ENCODE assay signal across 20 cellular contexts in genomic region chr10:29199344-29199743, GRCh38.
DNase-seq lines count a peak whose midpoint lies in the region; ATAC-seq, FAIRE-seq and TF ChIP-seq lines count a peak whose summit lies in the region.
"Had no signal": no experiment of that assay in that cellular context is flagged by ENCODE, and none has a peak within 500 bp of the region (broad histone marks: within the 10 kb centered on the region; RNA-seq: fewer than 3 reads in every experiment).

No MANE protein-coding gene starts in this region.

- no peak for TF ChIP-seq EP300 in A549 (IDR thresholded peaks at IDR 0.05)

- POLR2A ChIA-PET in A549 (lab: Yijun Ruan, JAX), result no interaction called here

- H3K27me3 Mint-ChIP-seq in mesothelial cell of epicardium (ENCODE audit: low read depth), result no peaks in the 10 kb centered on the region
- peaks cover 2% of the 10 kb centered on the region for H3K27me3 Mint-ChIP-seq in activated T-helper 1 cell treated with anti-CD3 and anti-CD28 coated beads, Interleukin-12 subunit alpha, Interleukin-12 subunit beta, Interleukin-2, Interleukin-4 antibody, amounts not matched to agents 30 ng/mL and 10 ng/mL and 1 ng/mL, durations not matched to agents 14 hours and 24 hours and 36 hours (ENCODE audit: insufficient read depth)
- no peaks in the 10 kb centered on the region for H3K27me3 Mint-ChIP-seq in T-helper 2 cell treated with Interferon-gamma antibody and Interleukin-4, amounts not matched to agents 5 μg/mL and 100 μg/mL, for 36 hours (ENCODE audit: low read depth)

- DNase-seq in A549 (ENCODE audit: low read depth in 1 of 2, low spot score in 1 of 2), result no peak
- DNase-seq in HuH-7 (ENCODE audit: low spot score), result peak; percentile 42
- no peak for DNase-seq in fibroblast of lung (ENCODE audit: low read depth in 2 of 2)
- no peak for DNase-seq in mesothelial cell of epicardium (ENCODE audit: low spot score in 2 of 2, unreplicated experiment in 2 of 2)
- DNase-seq in NOMO-1 (lab: John Stamatoyannopoulos, UW; ENCODE audit: unreplicated experiment in 2 of 2), result no peak
- DNase-seq in activated T-helper 1 cell treated with anti-CD3 and anti-CD28 coated beads, Interleukin-12 subunit alpha, Interleukin-12 subunit beta, Interleukin-2, Interleukin-4 antibody, amounts not matched to agents 30 ng/mL and 10 ng/mL and 1 ng/mL, durations not matched to agents 14 hours and 24 hours and 36 hours (ENCODE audit: low spot score), result no peak
- no peak for DNase-seq in KBM-7
- DNase-seq in T-helper 2 cell treated with Interferon-gamma antibody and Interleukin-4, amounts not matched to agents 5 μg/mL and 100 μg/mL, for 36 hours (ENCODE audit: low spot score), result no peak
- DNase-seq: DND-41; Kasumi-1; MM.1S; NCI-H1092 treated with DMSO at 0.1 percent for 48 hours; NCI-H187; NCI-H69; NK-92 treated with Interleukin-12 subunit alpha and Interleukin-12 subunit beta, amount 100 ng/mL, for 24 hours; OCI-M1; SIG-M5 had no signal

- no peaks in the 10 kb centered on the region for H3K36me3 Mint-ChIP-seq in mesothelial cell of epicardium
- no peaks in the 10 kb centered on the region for H3K36me3 Mint-ChIP-seq in activated T-helper 1 cell treated with anti-CD3 and anti-CD28 coated beads, Interleukin-12 subunit alpha, Interleukin-12 subunit beta, Interleukin-2, Interleukin-4 antibody, amounts not matched to agents 30 ng/mL and 10 ng/mL and 1 ng/mL, durations not matched to agents 14 hours and 24 hours and 36 hours (ENCODE audit: low read depth)
- no peaks in the 10 kb centered on the region for H3K36me3 Mint-ChIP-seq in T-helper 2 cell treated with Interferon-gamma antibody and Interleukin-4, amounts not matched to agents 5 μg/mL and 100 μg/mL, for 36 hours (ENCODE audit: low read depth)

- H3K27ac Mint-ChIP-seq in mesothelial cell of epicardium, result peak overlapping the region; percentile 40
- H3K27ac Mint-ChIP-seq in activated T-helper 1 cell treated with anti-CD3 and anti-CD28 coated beads, Interleukin-12 subunit alpha, Interleukin-12 subunit beta, Interleukin-2, Interleukin-4 antibody, amounts not matched to agents 30 ng/mL and 10 ng/mL and 1 ng/mL, durations not matched to agents 14 hours and 24 hours and 36 hours, result no peak overlapping the region
- H3K27ac Mint-ChIP-seq in T-helper 2 cell treated with Interferon-gamma antibody and Interleukin-4, amounts not matched to agents 5 μg/mL and 100 μg/mL, for 36 hours, result no peak overlapping the region

- intact Hi-C loops in activated T-helper 1 cell treated with anti-CD3 and anti-CD28 coated beads, Interleukin-12 subunit alpha, Interleukin-12 subunit beta, Interleukin-2, Interleukin-4 antibody, amounts not matched to agents 30 ng/mL and 10 ng/mL and 1 ng/mL, durations not matched to agents 14 hours and 24 hours and 36 hours (cut with micrococcal nuclease), result no loop called here

- H3K4me3 Mint-ChIP-seq in mesothelial cell of epicardium, result no peak overlapping the region
- no peak overlapping the region for H3K4me3 Mint-ChIP-seq in activated T-helper 1 cell treated with anti-CD3 and anti-CD28 coated beads, Interleukin-12 subunit alpha, Interleukin-12 subunit beta, Interleukin-2, Interleukin-4 antibody, amounts not matched to agents 30 ng/mL and 10 ng/mL and 1 ng/mL, durations not matched to agents 14 hours and 24 hours and 36 hours
- H3K4me3 Mint-ChIP-seq in T-helper 2 cell treated with Interferon-gamma antibody and Interleukin-4, amounts not matched to agents 5 μg/mL and 100 μg/mL, for 36 hours, result no peak overlapping the region

- H3K4me2 ChIP-seq in A549 (peak overlapping the region; percentile 27; the same call in 1 of the 3 replicates), fibroblast of lung (ENCODE audit: extremely low read depth, insufficient read depth, low read length) (no peak overlapping the region)

- in situ Hi-C loops in KBM-7 (cut with MboI; ENCODE audit: low pct_unique_long_range_greater_than_20kb, low sequenced_read_pairs), result no loop called here

- no peak for TF ChIP-seq CTCF in A549 (IDR thresholded peaks at IDR 0.05)
- no peak for TF ChIP-seq CTCF in fibroblast of lung (conservative IDR thresholded peaks at IDR 0.05 in 1 of 2, IDR thresholded peaks at IDR 0.05 in 1 of 2; ENCODE audit: low read depth in 1 of 2, low read length in 2 of 2)
- TF ChIP-seq CTCF in mesothelial cell of epicardium (IDR thresholded peaks at IDR 0.05; ENCODE audit: unreplicated experiment), result no peak

- ATAC-seq in A549, result no peak

- H4K20me1 ChIP-seq in fibroblast of lung (ENCODE audit: control insufficient read depth, extremely low read depth, insufficient read depth, low read length), result no peaks in the 10 kb centered on the region

- H3K9ac ChIP-seq in fibroblast of lung (ENCODE audit: insufficient read depth, low read length), result no peak overlapping the region

- CTCF ChIA-PET in A549 (lab: Yijun Ruan, JAX), result no interaction called here

- no peaks in the 10 kb centered on the region for H3K79me2 ChIP-seq in fibroblast of lung (ENCODE audit: control insufficient read depth, insufficient read depth, low read length)

- H3K4me1 ChIP-seq in A549 (no peaks in the 10 kb centered on the region), fibroblast of lung (ENCODE audit: control insufficient read depth, extremely low read depth, insufficient read depth, low read length) (no peaks in the 10 kb centered on the region)

- H3K36me3 ChIP-seq in fibroblast of lung (ENCODE audit: control insufficient read depth, insufficient read depth, low read length), result no peaks in the 10 kb centered on the region

- H3K4me1 Mint-ChIP-seq in mesothelial cell of epicardium, result peaks cover 51% of the 10 kb centered on the region
- no peaks in the 10 kb centered on the region for H3K4me1 Mint-ChIP-seq in activated T-helper 1 cell treated with anti-CD3 and anti-CD28 coated beads, Interleukin-12 subunit alpha, Interleukin-12 subunit beta, Interleukin-2, Interleukin-4 antibody, amounts not matched to agents 30 ng/mL and 10 ng/mL and 1 ng/mL, durations not matched to agents 14 hours and 24 hours and 36 hours (ENCODE audit: low read depth)
- no peaks in the 10 kb centered on the region for H3K4me1 Mint-ChIP-seq in T-helper 2 cell treated with Interferon-gamma antibody and Interleukin-4, amounts not matched to agents 5 μg/mL and 100 μg/mL, for 36 hours (ENCODE audit: low read depth)

- no peak for TF ChIP-seq RAD21 in A549 (conservative IDR thresholded peaks at IDR 0.05 in 1 of 2, IDR thresholded peaks at IDR 0.05 in 1 of 2)

- peak overlapping the region; percentile 39 for H2AFZ ChIP-seq in fibroblast of lung (ENCODE audit: low read length)

- 69% methylated on average over 6 of the region's 7 CpGs for WGBS in A549 (ENCODE audit: missing lambda C conversion rate)

- no peaks in the 10 kb centered on the region for H3K9me3 ChIP-seq in A549
- H3K9me3 ChIP-seq in fibroblast of lung (ENCODE audit: control insufficient read depth, insufficient read depth, low read depth, low read length), result no peaks in the 10 kb centered on the region

- H3K27ac ChIP-seq in A549 (no peak overlapping the region), fibroblast of lung (ENCODE audit: insufficient read depth, low read length) (no peak overlapping the region)
- H3K27ac ChIP-seq: C4-2B had no signal

- peaks cover 7% of the 10 kb centered on the region for H3K9me3 Mint-ChIP-seq in mesothelial cell of epicardium
- no peaks in the 10 kb centered on the region for H3K9me3 Mint-ChIP-seq in activated T-helper 1 cell treated with anti-CD3 and anti-CD28 coated beads, Interleukin-12 subunit alpha, Interleukin-12 subunit beta, Interleukin-2, Interleukin-4 antibody, amounts not matched to agents 30 ng/mL and 10 ng/mL and 1 ng/mL, durations not matched to agents 14 hours and 24 hours and 36 hours
- H3K9me3 Mint-ChIP-seq in T-helper 2 cell treated with Interferon-gamma antibody and Interleukin-4, amounts not matched to agents 5 μg/mL and 100 μg/mL, for 36 hours, result no peaks in the 10 kb centered on the region

- H3K4me3 ChIP-seq in A549 (no peak overlapping the region), fibroblast of lung (replicated peaks in 1 of 4; ENCODE audit: control extremely low read depth in 1 of 4, insufficient read depth in 1 of 4, low read depth in 3 of 4, low read length in 4 of 4) (no peak overlapping the region)

- no peak for FAIRE-seq in A549 (lab: Jason Lieb, UNC)
- FAIRE-seq: A204.1, G401.6 had no signal

- no peak for TF ChIP-seq POLR2A in A549 (IDR thresholded peaks at IDR 0.05; ENCODE audit: low read length)

- H3K27me3 ChIP-seq in fibroblast of lung (ENCODE audit: control insufficient read depth, insufficient read depth, low read length), result no peaks in the 10 kb centered on the region

TF ChIP-seq in A549, 52 proteins besides CTCF, POLR2A, EP300 and RAD21:
- TF ChIP-seq FOSB (CRISPR knock-in tag; IDR thresholded peaks at IDR 0.05), result no peak
- TF ChIP-seq ZNF302 (CRISPR knock-in tag; IDR thresholded peaks at IDR 0.05), result no peak
- no peak for TF ChIP-seq MAZ (IDR thresholded peaks at IDR 0.05; ENCODE audit: borderline replicate concordance, low read depth, low read length)
- no peak for TF ChIP-seq TP53 (CRISPR knock-in tag; IDR thresholded peaks at IDR 0.05)
- no peak for TF ChIP-seq EHF (CRISPR knock-in tag; IDR thresholded peaks at IDR 0.05)
- TF ChIP-seq FOSL2 (IDR thresholded peaks at IDR 0.05), result no peak
- TF ChIP-seq FOSL2 (CRISPR knock-in tag; IDR thresholded peaks at IDR 0.05), result no peak
- TF ChIP-seq BCL3 (IDR thresholded peaks at IDR 0.05), result no peak
- TF ChIP-seq MAX (IDR thresholded peaks at IDR 0.05), result no peak
- no peak for TF ChIP-seq EHMT2 (IDR thresholded peaks at IDR 0.05; ENCODE audit: low read depth)
- TF ChIP-seq ZSCAN20 (CRISPR knock-in tag; IDR thresholded peaks at IDR 0.05), result no peak
